Comparison of ENCODE assay signal across 25 cellular contexts in the genomic region with DNA sequence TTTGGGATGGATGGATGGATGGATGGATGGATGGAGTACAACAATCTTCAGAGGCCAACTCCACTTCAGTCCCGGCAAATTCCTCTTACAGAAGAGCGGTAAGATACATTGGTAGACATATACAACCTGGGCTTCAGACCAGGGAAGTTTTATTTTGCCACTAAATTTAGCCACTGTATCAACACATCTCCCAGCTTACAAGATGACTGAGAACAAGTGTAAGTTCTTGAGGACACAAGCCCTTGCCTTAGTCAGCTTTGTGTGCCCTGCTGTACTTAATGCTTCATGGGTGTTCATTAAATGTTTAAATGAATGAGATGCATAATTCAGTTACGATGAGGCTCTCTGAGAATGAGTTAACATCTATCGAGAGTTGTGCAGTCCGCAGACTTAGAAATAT.
"Had no signal": no experiment of that assay in that cellular context is flagged by ENCODE, and none has a peak within 500 bp of the region (broad histone marks: within the 10 kb centered on the region; RNA-seq: fewer than 3 reads in every experiment).

No MANE protein-coding gene starts in this region.

- H3K9ac ChIP-seq: neural progenitor cell, parathyroid adenoma had no signal

- H3K4me1 ChIP-seq: parathyroid adenoma had no signal

- H3K36me3 ChIP-seq: neural progenitor cell, neutrophil, right atrium auricular region, suprapubic skin, thoracic aorta, tibial artery, upper lobe of right lung had no signal

- H3K9me3 ChIP-seq: neutrophil, right atrium auricular region, suprapubic skin, thoracic aorta, tibial artery, upper lobe of right lung had no signal

- H3K9me3 Mint-ChIP-seq: memory B cell; nephron progenitor cell; neural progenitor cell; stimulated activated effector memory CD8-positive, alpha-beta T cell treated with anti-CD3 and anti-CD28 coated beads, Interleukin-12 subunit alpha, Interleukin-12 subunit beta, amount 100 ng/mL, for 72 hours; stimulated activated naive CD8-positive, alpha-beta T cell treated with anti-CD3 and anti-CD28 coated beads, Interleukin-15, Interleukin-2, amounts not matched to agents 100 ng/mL and 50 ng/mL, for 24 hours had no signal

- DNase-seq: head of caudate nucleus; hippocampal formation; kidney glomerular epithelial cell; left cardiac atrium; naive thymus-derived CD8-positive, alpha-beta T cell; nephron progenitor cell; occipital lobe; stimulated activated CD4-positive, alpha-beta T cell treated with anti-CD3 and anti-CD28 coated beads, Interleukin-12 subunit alpha, Interleukin-12 subunit beta, amount 100 ng/mL, for 4 hours; stimulated activated CD4-positive, alpha-beta T cell treated with anti-CD3 and anti-CD28 coated beads, Interleukin-15, amount 100 ng/mL, for 24 hours; stimulated activated CD4-positive, alpha-beta T cell treated with anti-CD3 and anti-CD28 coated beads, Interleukin-2, amount 100 ng/mL, for 24 hours; stimulated activated CD4-positive, alpha-beta T cell treated with anti-CD3 and anti-CD28 coated beads, Interleukin-4, amount 100 ng/mL, for 24 hours; stimulated activated naive CD4-positive, alpha-beta T cell; tibial artery; trophoblast cell; upper lobe of right lung had no signal

- H3K27me3 ChIP-seq: neural progenitor cell, right atrium auricular region, suprapubic skin, tibial artery, upper lobe of right lung had no signal

- H3K36me3 Mint-ChIP-seq: memory B cell; naive thymus-derived CD8-positive, alpha-beta T cell; stimulated activated effector memory CD8-positive, alpha-beta T cell treated with anti-CD3 and anti-CD28 coated beads, Interleukin-12 subunit alpha, Interleukin-12 subunit beta, amount 100 ng/mL, for 72 hours had no signal

- H3K4me3 Mint-ChIP-seq: memory B cell; naive thymus-derived CD8-positive, alpha-beta T cell; nephron progenitor cell; neural progenitor cell; stimulated activated effector memory CD8-positive, alpha-beta T cell treated with anti-CD3 and anti-CD28 coated beads, Interleukin-12 subunit alpha, Interleukin-12 subunit beta, amount 100 ng/mL, for 72 hours; stimulated activated naive CD8-positive, alpha-beta T cell treated with anti-CD3 and anti-CD28 coated beads, Interleukin-15, Interleukin-2, amounts not matched to agents 100 ng/mL and 50 ng/mL, for 24 hours had no signal

- H3K4me2 ChIP-seq: neural progenitor cell had no signal

- H3K27ac Mint-ChIP-seq: memory B cell; naive thymus-derived CD8-positive, alpha-beta T cell; nephron progenitor cell; neural progenitor cell; stimulated activated effector memory CD8-positive, alpha-beta T cell treated with anti-CD3 and anti-CD28 coated beads, Interleukin-12 subunit alpha, Interleukin-12 subunit beta, amount 100 ng/mL, for 72 hours; stimulated activated naive CD8-positive, alpha-beta T cell treated with anti-CD3 and anti-CD28 coated beads, Interleukin-15, Interleukin-2, amounts not matched to agents 100 ng/mL and 50 ng/mL, for 24 hours had no signal

- H3K27ac ChIP-seq: neural progenitor cell, neutrophil, parathyroid adenoma, right atrium auricular region, skin epidermis, suprapubic skin, thoracic aorta, tibial artery, upper lobe of right lung had no signal

- H3K4me3 ChIP-seq: neural progenitor cell, right atrium auricular region, skin epidermis, suprapubic skin, thoracic aorta, tibial artery, upper lobe of right lung had no signal

- H3K4me1 Mint-ChIP-seq: memory B cell; naive thymus-derived CD8-positive, alpha-beta T cell; stimulated activated effector memory CD8-positive, alpha-beta T cell treated with anti-CD3 and anti-CD28 coated beads, Interleukin-12 subunit alpha, Interleukin-12 subunit beta, amount 100 ng/mL, for 72 hours had no signal
